1 cellular context compared by ENCODE assay signal in genomic region chr9:98219794-98220370, GRCh38.
TF ChIP-seq lines count a peak whose summit lies in the region.

No MANE protein-coding gene starts in this region.

TF ChIP-seq in liver, 16 proteins besides CTCF, POLR2A, EP300 and RAD21 (continued from another document):
- TF ChIP-seq REST (IDR thresholded peaks at IDR 0.05) (no peak), RXRA (IDR thresholded peaks at IDR 0.05) (no peak), EGR1 (IDR thresholded peaks at IDR 0.05; ENCODE audit: low read depth in 2 of 2) (no peak), SP1 (IDR thresholded peaks at IDR 0.05) (no peak), MAX (IDR thresholded peaks at IDR 0.05) (no peak), YY1 (IDR thresholded peaks at IDR 0.05) (no peak), GABPA (IDR thresholded peaks at IDR 0.05 in 1 of 2, conservative IDR thresholded peaks at IDR 0.05 in 1 of 2) (no peak), FOXA2 (IDR thresholded peaks at IDR 0.05) (no peak), HNF4A (conservative IDR thresholded peaks at IDR 0.05) (no peak), NR2F2 (IDR thresholded peaks at IDR 0.05) (no peak), ATF3 (IDR thresholded peaks at IDR 0.05) (no peak)
TF ChIP-seq in liver: peak in this region for 0.
